In the genomic region with DNA sequence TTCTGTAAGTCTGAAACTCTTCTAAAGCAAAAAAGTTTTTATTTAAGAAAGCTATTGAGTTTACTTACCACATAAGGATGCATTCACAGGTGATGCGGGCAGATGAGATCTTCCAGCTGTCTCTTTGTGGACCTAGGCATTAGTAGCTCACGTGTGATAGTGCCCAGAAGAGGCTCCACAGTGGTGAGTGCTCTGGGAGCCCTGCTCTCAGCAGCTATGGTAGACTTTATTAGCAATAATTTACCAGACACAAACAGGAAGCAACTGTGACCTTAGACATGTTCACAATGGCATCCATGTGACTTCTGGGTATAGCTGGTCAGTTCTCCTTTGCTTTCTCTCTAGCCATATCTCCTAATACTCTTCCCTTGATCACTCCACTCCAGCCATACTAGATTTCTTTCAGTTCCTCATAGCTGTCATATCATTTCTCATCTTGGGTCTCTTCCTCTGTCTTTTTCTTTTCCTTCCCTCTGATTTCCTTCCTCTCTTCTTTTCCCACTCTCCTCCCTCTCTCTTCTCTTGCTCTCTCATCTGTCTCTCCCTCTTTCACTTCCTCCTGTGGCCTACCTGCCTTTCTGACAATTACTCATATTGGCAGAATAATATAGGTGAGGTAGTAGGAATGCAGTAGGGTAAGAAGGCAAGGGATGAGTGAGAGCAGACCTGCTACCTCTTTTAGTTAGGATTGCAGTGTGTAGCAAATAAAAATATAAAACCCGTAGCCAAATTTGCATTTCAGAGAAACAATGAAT, we compare ENCODE assay signal across 14 cellular contexts.
DNase-seq lines count a peak whose midpoint lies in the region; ATAC-seq, FAIRE-seq and TF ChIP-seq lines count a peak whose summit lies in the region.
"Had no signal": no experiment of that assay in that cellular context is flagged by ENCODE, and none has a peak within 500 bp of the region (broad histone marks: within the 10 kb centered on the region; RNA-seq: fewer than 3 reads in every experiment).

No MANE protein-coding gene starts in this region.

- DNase-seq in GM18507 (ENCODE audit: extremely low spot score, insufficient read length, low read depth) (no peak), GM13977 (ENCODE audit: low spot score) (no peak), coronary artery (ENCODE audit: low spot score) (no peak), NCI-H524 treated with DMSO at 0.1 percent for 48 hours (lab: John Stamatoyannopoulos, UW) (no peak)
- no peak for DNase-seq in stimulated activated naive CD8-positive, alpha-beta T cell treated with anti-CD3 and anti-CD28 coated beads, Interleukin-15, Interleukin-2, amounts not matched to agents 100 U/mL and 50 U/mL, for 24 hours
- DNase-seq: adrenal gland; effector memory CD4-positive, alpha-beta T cell; MM.1S had no signal

- peak; percentile 78 for FAIRE-seq in GM18507 (lab: Jason Lieb, UNC)

- H3K4me3 ChIP-seq in coronary artery: no peak overlapping the region
- H3K4me3 ChIP-seq: adrenal gland, hepatocyte had no signal

- TF ChIP-seq CTCF in GM13977 (IDR thresholded peaks at IDR 0.05; ENCODE audit: extremely low read depth, insufficient read depth, missing control alignments) (no peak), coronary artery (IDR thresholded peaks at IDR 0.05) (no peak)

- in situ Hi-C loops in GM13977 (cut with MboI; ENCODE audit: low pct_unique_long_range_greater_than_20kb, low sequenced_read_pairs, unreplicated experiment): no loop called here

- no peak overlapping the region for H3K27ac ChIP-seq in coronary artery
- H3K27ac ChIP-seq: adrenal gland, C4-2B, hepatocyte, parathyroid adenoma had no signal

- peak; percentile 58 for ATAC-seq in GM21360 (IDR thresholded peaks at IDR 0.05; ENCODE audit: unreplicated experiment)
- peak; percentile 80 for ATAC-seq in HG02938 (IDR thresholded peaks at IDR 0.05; ENCODE audit: unreplicated experiment)
- ATAC-seq in HG03575 (IDR thresholded peaks at IDR 0.05; ENCODE audit: extremely low read depth, insufficient number of reproducible peaks, low FRiP score, unreplicated experiment): peak; percentile 44
- no peak for ATAC-seq in stimulated activated naive CD8-positive, alpha-beta T cell treated with anti-CD3 and anti-CD28 coated beads, Interleukin-15, Interleukin-2, amounts not matched to agents 100 U/mL and 50 U/mL, for 24 hours
